Comparison of ENCODE assay signal across 1 cellular context in the genomic region with DNA sequence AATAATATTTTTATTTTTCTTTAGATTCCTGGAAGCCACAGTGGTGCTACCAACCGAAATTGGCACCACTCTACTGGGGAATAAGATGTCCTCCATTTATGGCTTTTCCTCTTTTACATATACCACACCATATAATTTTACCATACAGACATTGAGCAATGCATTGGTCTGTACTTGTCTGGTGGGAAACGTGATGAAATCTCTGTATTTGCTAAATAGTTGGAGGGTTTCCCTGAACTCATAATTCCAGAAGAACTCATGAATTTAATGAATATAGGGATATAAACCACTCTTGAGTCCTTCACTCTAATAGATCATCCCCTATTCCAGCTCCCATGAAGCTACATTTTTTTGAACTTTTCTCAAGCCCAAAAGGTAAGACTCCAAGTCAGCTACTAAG.
TF ChIP-seq lines count a peak whose summit lies in the region.

No MANE protein-coding gene starts in this region.

TF ChIP-seq in HepG2, 621 proteins besides CTCF, POLR2A, EP300 and RAD21:
- no peak for TF ChIP-seq SATB2 (CRISPR knock-in tag; IDR thresholded peaks at IDR 0.05)
- no peak for TF ChIP-seq ZBTB7A (CRISPR knock-in tag; IDR thresholded peaks at IDR 0.05)
- no peak for TF ChIP-seq ZNF766 (CRISPR knock-in tag; IDR thresholded peaks at IDR 0.05; ENCODE audit: borderline replicate concordance)
- no peak for TF ChIP-seq ZNF343 (CRISPR knock-in tag; IDR thresholded peaks at IDR 0.05)
- TF ChIP-seq CHD4 (IDR thresholded peaks at IDR 0.05; ENCODE audit: borderline replicate concordance, low read length), result no peak
- no peak for TF ChIP-seq ZNF552 (CRISPR knock-in tag; IDR thresholded peaks at IDR 0.05; ENCODE audit: borderline replicate concordance)
- no peak for TF ChIP-seq ZNF468 (CRISPR knock-in tag; IDR thresholded peaks at IDR 0.05)
- no peak for TF ChIP-seq ZNF10 (CRISPR knock-in tag; IDR thresholded peaks at IDR 0.05; ENCODE audit: borderline replicate concordance, low read depth)
- no peak for TF ChIP-seq ZFP36 (IDR thresholded peaks at IDR 0.05; ENCODE audit: borderline replicate concordance, low read depth, low read length, partially characterized antibody)
- no peak for TF ChIP-seq FLYWCH1 (CRISPR knock-in tag; IDR thresholded peaks at IDR 0.05)
- TF ChIP-seq SIX1 (CRISPR knock-in tag; IDR thresholded peaks at IDR 0.05; ENCODE audit: borderline replicate concordance), result no peak
- TF ChIP-seq PTBP1 (IDR thresholded peaks at IDR 0.05; ENCODE audit: low read depth, low read length, poor library complexity, severe bottlenecking), result no peak
- no peak for TF ChIP-seq PCBP2 (optimal IDR thresholded peaks at IDR 0.05; ENCODE audit: low read depth, low read length, poor library complexity, severe bottlenecking)
- TF ChIP-seq RXRB (CRISPR knock-in tag; IDR thresholded peaks at IDR 0.05; ENCODE audit: borderline replicate concordance), result no peak
- TF ChIP-seq HCFC1 (IDR thresholded peaks at IDR 0.05; ENCODE audit: low read depth, low read length), result no peak
- no peak for TF ChIP-seq ZC3H13 (CRISPR knock-in tag; IDR thresholded peaks at IDR 0.05)
- TF ChIP-seq, protein P1, sequence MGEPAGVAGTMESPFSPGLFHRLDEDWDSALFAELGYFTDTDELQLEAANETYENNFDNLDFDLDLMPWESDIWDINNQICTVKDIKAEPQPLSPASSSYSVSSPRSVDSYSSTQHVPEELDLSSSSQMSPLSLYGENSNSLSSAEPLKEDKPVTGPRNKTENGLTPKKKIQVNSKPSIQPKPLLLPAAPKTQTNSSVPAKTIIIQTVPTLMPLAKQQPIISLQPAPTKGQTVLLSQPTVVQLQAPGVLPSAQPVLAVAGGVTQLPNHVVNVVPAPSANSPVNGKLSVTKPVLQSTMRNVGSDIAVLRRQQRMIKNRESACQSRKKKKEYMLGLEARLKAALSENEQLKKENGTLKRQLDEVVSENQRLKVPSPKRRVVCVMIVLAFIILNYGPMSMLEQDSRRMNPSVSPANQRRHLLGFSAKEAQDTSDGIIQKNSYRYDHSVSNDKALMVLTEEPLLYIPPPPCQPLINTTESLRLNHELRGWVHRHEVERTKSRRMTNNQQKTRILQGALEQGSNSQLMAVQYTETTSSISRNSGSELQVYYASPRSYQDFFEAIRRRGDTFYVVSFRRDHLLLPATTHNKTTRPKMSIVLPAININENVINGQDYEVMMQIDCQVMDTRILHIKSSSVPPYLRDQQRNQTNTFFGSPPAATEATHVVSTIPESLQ (CRISPR knock-in tag; conservative IDR thresholded peaks at IDR 0.05), result no peak
- TF ChIP-seq, protein P2, sequence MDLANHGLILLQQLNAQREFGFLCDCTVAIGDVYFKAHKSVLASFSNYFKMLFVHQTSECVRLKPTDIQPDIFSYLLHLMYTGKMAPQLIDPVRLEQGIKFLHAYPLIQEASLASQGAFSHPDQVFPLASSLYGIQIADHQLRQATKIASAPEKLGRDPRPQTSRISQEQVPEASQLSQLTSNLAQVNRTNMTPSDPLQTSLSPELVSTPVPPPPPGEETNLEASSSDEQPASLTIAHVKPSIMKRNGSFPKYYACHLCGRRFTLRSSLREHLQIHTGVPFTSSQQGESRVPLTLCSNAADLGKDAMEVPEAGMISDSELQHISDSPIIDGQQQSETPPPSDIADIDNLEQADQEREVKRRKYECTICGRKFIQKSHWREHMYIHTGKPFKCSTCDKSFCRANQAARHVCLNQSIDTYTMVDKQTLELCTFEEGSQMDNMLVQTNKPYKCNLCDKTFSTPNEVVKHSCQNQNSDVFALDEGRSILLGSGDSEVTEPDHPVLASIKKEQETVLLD (CRISPR knock-in tag; IDR thresholded peaks at IDR 0.05; ENCODE audit: low read depth), result no peak
